Comparison of ENCODE assay signal across 33 cellular contexts in genomic region chr4:64736999-64737853, GRCh38.
"Had no signal": no experiment of that assay in that cellular context is flagged by ENCODE, and none has a peak within 500 bp of the region (broad histone marks: within the 10 kb centered on the region; RNA-seq: fewer than 3 reads in every experiment).

No MANE protein-coding gene starts in this region.

- DNase-seq: activated CD4-positive, alpha-beta memory T cell treated with anti-CD3 and anti-CD28 coated beads, Interleukin-2, amount 10 ng/mL, durations not matched to agents 7 days and 5 days; activated CD4-positive, alpha-beta T cell treated with anti-CD3 and anti-CD28 coated beads for 1 hour; activated CD4-positive, alpha-beta T cell treated with anti-CD3 and anti-CD28 coated beads for 48 hours; activated CD4-positive, CD25-positive, alpha-beta regulatory T cell; activated CD8-positive, alpha-beta memory T cell treated with anti-CD3 and anti-CD28 coated beads for 24 hours; activated CD8-positive, alpha-beta memory T cell treated with anti-CD3 and anti-CD28 coated beads, Interleukin-2, amount 10 ng/mL, durations not matched to agents 7 days and 5 days; activated CD8-positive, alpha-beta memory T cell treated with anti-CD3 and anti-CD28 coated beads, Interleukin-2, amount 50 U/mL, for 48 hours; activated effector memory CD4-positive, alpha-beta T cell treated with Interleukin-2 at 50 U/mL for 16 hours; activated naive CD4-positive, alpha-beta T cell treated with anti-CD3 and anti-CD28 coated beads, Interleukin-2, amount 10 ng/mL, durations not matched to agents 7 days and 5 days; activated naive CD8-positive, alpha-beta T cell treated with anti-CD3 and anti-CD28 coated beads, Interleukin-2, amount 50 U/mL, for 24 hours; activated T-cell treated with anti-CD3 and anti-CD28 coated beads, Interleukin-2, amount 50 U/mL, for 48 hours; anterior cingulate cortex; caudate nucleus; Karpas-422; NCI-H1105; NCI-H1417 treated with DMSO at 0.1 percent for 48 hours; NCI-H1930; NCI-H2081 treated with DMSO at 0.1 percent for 48 hours; NCI-H345; NCI-H524 treated with DMSO at 0.1 percent for 48 hours; NK-92 treated with Interleukin-12 subunit alpha and Interleukin-12 subunit beta, amount 100 ng/mL, for 24 hours; Peyer's patch; RPMI8226; SHP77 treated with DMSO at 0.1 percent for 48 hours; T-cell; T-helper 2 cell; T-helper 9 cell had no signal

- ATAC-seq: activated CD8-positive, alpha-beta memory T cell treated with anti-CD3 and anti-CD28 coated beads, Interleukin-2, amount 10 ng/mL, durations not matched to agents 7 days and 5 days; activated naive CD8-positive, alpha-beta T cell treated with anti-CD3 and anti-CD28 coated beads, Interleukin-2, amount 50 U/mL, for 24 hours; PC-3; SK-N-SH treated with all-trans-retinoic acid at 6 μM for 48 hours; T-cell had no signal

- H3K36me3 ChIP-seq: Peyer's patch had no signal

- H3K4me3 ChIP-seq: Peyer's patch had no signal

- H3K4me3 Mint-ChIP-seq: activated CD4-positive, alpha-beta memory T cell treated with anti-CD3 and anti-CD28 coated beads, Interleukin-2, amount 10 ng/mL, durations not matched to agents 7 days and 5 days; activated CD8-positive, alpha-beta memory T cell treated with anti-CD3 and anti-CD28 coated beads, Interleukin-2, amount 10 ng/mL, durations not matched to agents 7 days and 5 days; activated naive CD4-positive, alpha-beta T cell treated with anti-CD3 and anti-CD28 coated beads, Interleukin-2, amount 10 ng/mL, durations not matched to agents 7 days and 5 days; activated naive CD8-positive, alpha-beta T cell; activated naive CD8-positive, alpha-beta T cell treated with anti-CD3 and anti-CD28 coated beads, Interleukin-2, amount 50 U/mL, for 24 hours; T-cell had no signal

- H3K27me3 ChIP-seq: Peyer's patch had no signal

- FAIRE-seq: bronchial epithelial cell had no signal

- H3K4me1 Mint-ChIP-seq: activated CD4-positive, alpha-beta memory T cell treated with anti-CD3 and anti-CD28 coated beads, Interleukin-2, amount 10 ng/mL, durations not matched to agents 7 days and 5 days; activated CD8-positive, alpha-beta memory T cell treated with anti-CD3 and anti-CD28 coated beads, Interleukin-2, amount 10 ng/mL, durations not matched to agents 7 days and 5 days; activated naive CD4-positive, alpha-beta T cell treated with anti-CD3 and anti-CD28 coated beads, Interleukin-2, amount 10 ng/mL, durations not matched to agents 7 days and 5 days; activated naive CD8-positive, alpha-beta T cell treated with anti-CD3 and anti-CD28 coated beads, Interleukin-2, amount 50 U/mL, for 24 hours; T-cell had no signal

- H3K4me1 ChIP-seq: Peyer's patch had no signal

- H3K27ac ChIP-seq: Peyer's patch, VCaP had no signal

- H3K27ac Mint-ChIP-seq: activated CD4-positive, alpha-beta memory T cell treated with anti-CD3 and anti-CD28 coated beads, Interleukin-2, amount 10 ng/mL, durations not matched to agents 7 days and 5 days; activated CD8-positive, alpha-beta memory T cell treated with anti-CD3 and anti-CD28 coated beads, Interleukin-2, amount 10 ng/mL, durations not matched to agents 7 days and 5 days; activated naive CD4-positive, alpha-beta T cell treated with anti-CD3 and anti-CD28 coated beads, Interleukin-2, amount 10 ng/mL, durations not matched to agents 7 days and 5 days; activated naive CD8-positive, alpha-beta T cell; activated naive CD8-positive, alpha-beta T cell treated with anti-CD3 and anti-CD28 coated beads, Interleukin-2, amount 50 U/mL, for 24 hours; T-cell had no signal

- H3K36me3 Mint-ChIP-seq: activated CD8-positive, alpha-beta memory T cell treated with anti-CD3 and anti-CD28 coated beads, Interleukin-2, amount 10 ng/mL, durations not matched to agents 7 days and 5 days; activated naive CD4-positive, alpha-beta T cell treated with anti-CD3 and anti-CD28 coated beads, Interleukin-2, amount 10 ng/mL, durations not matched to agents 7 days and 5 days; activated naive CD8-positive, alpha-beta T cell; T-cell had no signal

- H3K27me3 Mint-ChIP-seq: activated CD4-positive, alpha-beta memory T cell treated with anti-CD3 and anti-CD28 coated beads, Interleukin-2, amount 10 ng/mL, durations not matched to agents 7 days and 5 days; activated CD8-positive, alpha-beta memory T cell treated with anti-CD3 and anti-CD28 coated beads, Interleukin-2, amount 10 ng/mL, durations not matched to agents 7 days and 5 days; activated naive CD4-positive, alpha-beta T cell treated with anti-CD3 and anti-CD28 coated beads, Interleukin-2, amount 10 ng/mL, durations not matched to agents 7 days and 5 days; activated naive CD8-positive, alpha-beta T cell; activated naive CD8-positive, alpha-beta T cell treated with anti-CD3 and anti-CD28 coated beads, Interleukin-2, amount 50 U/mL, for 24 hours; brain; T-cell had no signal

- H3K9me3 ChIP-seq: Peyer's patch had no signal

- H3K9me3 Mint-ChIP-seq: activated naive CD4-positive, alpha-beta T cell treated with anti-CD3 and anti-CD28 coated beads, Interleukin-2, amount 10 ng/mL, durations not matched to agents 7 days and 5 days had no signal
